16 cellular contexts compared by ENCODE assay signal in the genomic region with DNA sequence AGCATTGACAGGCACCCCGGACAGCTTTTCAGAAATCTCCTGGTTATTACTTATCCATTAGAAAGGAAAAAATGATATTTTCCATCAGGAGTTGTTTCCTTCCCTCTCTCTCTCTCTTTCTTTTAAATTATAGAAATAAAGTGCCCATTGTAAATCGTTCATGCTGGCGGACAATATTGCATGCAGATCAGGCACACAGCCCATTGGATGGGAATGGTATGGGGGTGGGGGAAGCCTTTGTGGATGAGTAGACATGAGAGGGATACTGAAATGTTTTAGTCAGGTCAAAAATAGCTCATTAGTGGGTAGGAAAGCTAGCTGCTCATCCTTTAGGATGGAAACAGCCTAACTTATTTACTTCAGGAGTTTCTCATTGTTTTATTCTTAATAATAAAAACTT.
DNase-seq lines count a peak whose midpoint lies in the region; ATAC-seq and TF ChIP-seq lines count a peak whose summit lies in the region.
"Had no signal": no experiment of that assay in that cellular context is flagged by ENCODE, and none has a peak within 500 bp of the region (broad histone marks: within the 10 kb centered on the region; RNA-seq: fewer than 3 reads in every experiment).

No MANE protein-coding gene starts in this region.

- ATAC-seq in left cardiac atrium: no peak
- ATAC-seq: A549 had no signal

- H3K36me3 Mint-ChIP-seq in brain: no peaks in the 10 kb centered on the region
- H3K36me3 Mint-ChIP-seq: CD14-positive monocyte; CD4-positive, alpha-beta memory T cell had no signal

- TF ChIP-seq CTCF in brain (conservative IDR thresholded peaks at IDR 0.05): no peak

- peaks cover 58% of the 10 kb centered on the region for H3K4me1 Mint-ChIP-seq in brain
- H3K4me1 Mint-ChIP-seq: CD14-positive monocyte; CD4-positive, alpha-beta memory T cell had no signal

- peak overlapping the region; percentile 36 to 67 (median 56) for H3K27ac Mint-ChIP-seq in brain
- H3K27ac Mint-ChIP-seq: CD14-positive monocyte; CD4-positive, alpha-beta memory T cell; H9 had no signal

- intact Hi-C loops in left cardiac atrium (cut with DNase I): no loop called here

- peaks cover 0 to 4% (median 0%) of the 10 kb centered on the region in 5 experiments for H3K9me3 Mint-ChIP-seq in brain
- H3K9me3 Mint-ChIP-seq: CD14-positive monocyte, H9 had no signal

- peaks cover 4% of the 10 kb centered on the region for H3K27me3 Mint-ChIP-seq in brain
- H3K27me3 Mint-ChIP-seq: CD4-positive, alpha-beta memory T cell had no signal

- H3K4me3 Mint-ChIP-seq in brain: peak overlapping the region in 3 of 5 experiments; percentile 7 to 79 (median 32)
- H3K4me3 Mint-ChIP-seq: CD14-positive monocyte; CD4-positive, alpha-beta memory T cell; H9 had no signal

- DNase-seq in Ammon's horn (ENCODE audit: low spot score) (peak; percentile 40), midbrain (lab: John Stamatoyannopoulos, UW) (peak; percentile 23), retina (peak; percentile 5), Kasumi-1 (lab: John Stamatoyannopoulos, UW) (no peak), left cardiac atrium (no peak)
- DNase-seq in stimulated activated CD4-positive, alpha-beta T cell treated with anti-CD3 and anti-CD28 coated beads, Interleukin-4, amount 100 ng/mL, for 4 hours: no peak
- DNase-seq: AML-193; CD4-positive, alpha-beta memory T cell; DMS153; DMS79; GDM1; GOT3; H9 had no signal

Comparison
In these comparisons a context has a peak if more than half of its experiments do, and no peak if none do; other contexts are left out.
1. DNase-seq: peak in Ammon's horn (single experiment), midbrain (single experiment) and retina (single experiment); none in Kasumi-1 (0 of 2), left cardiac atrium (single experiment) and stimulated activated CD4-positive, alpha-beta T cell treated with anti-CD3 and anti-CD28 coated beads, Interleukin-4, amount 100 ng/mL, for 4 hours (0 of 2).